ENCODE assay signal across 9 cellular contexts in genomic region chr12:121894633-121895032, GRCh38. TPM values are rescaled to one million over a fixed set of nuclear protein-coding genes. Genes with fewer than 3 reads are reported as not detected.
DNase-seq lines count a peak whose midpoint lies in the region; TF ChIP-seq lines count a peak whose summit lies in the region.
"Had no signal": no experiment of that assay in that cellular context is flagged by ENCODE, and none has a peak within 500 bp of the region (broad histone marks: within the 10 kb centered on the region; RNA-seq: fewer than 3 reads in every experiment).

No MANE protein-coding gene starts in this region.

- H3F3A ChIP-seq in Loucy (ENCODE audit: low read depth) (no peaks in the 10 kb centered on the region), neural cell (ENCODE audit: insufficient read depth, low read length, poor library complexity, severe bottlenecking) (no peaks in the 10 kb centered on the region)

- WGBS in adrenal gland, 4 donors, result 67 to 79% (median 73%) methylated on average over 7 of the region's 7 CpGs

- H4K20me1 ChIP-seq in Loucy (ENCODE audit: insufficient read depth, low read length, poor library complexity, severe bottlenecking), result peaks cover 10% of the 10 kb centered on the region
- H4K20me1 ChIP-seq in neural cell (ENCODE audit: insufficient read depth), result no peaks in the 10 kb centered on the region

- no peak for TF ChIP-seq POLR2A in adrenal gland (IDR thresholded peaks at IDR 0.05)

- no peak for TF ChIP-seq EP300 in neural cell (conservative IDR thresholded peaks at IDR 0.05; ENCODE audit: poor library complexity, severe bottlenecking)

- H3K9ac ChIP-seq in Loucy (ENCODE audit: low read depth, low read length, poor library complexity, severe bottlenecking) (peak overlapping the region; percentile 19), neural cell (ENCODE audit: low read length) (no peak overlapping the region)

- H3K4me1 ChIP-seq in Loucy (ENCODE audit: insufficient read depth, low read length, poor library complexity, severe bottlenecking) (peaks cover 18% of the 10 kb centered on the region), adrenal gland (replicated peaks in 1 of 2) (peaks cover 21 to 36% of the 10 kb centered on the region in 2 donors)

- H3K27ac ChIP-seq in neural cell (ENCODE audit: low read length), result no peak overlapping the region
- H3K27ac ChIP-seq in adrenal gland, result no peak overlapping the region
- H3K27ac ChIP-seq: HL-60 had no signal

- peaks cover 31% of the 10 kb centered on the region; the same call in 1 of the 2 replicates for H3K36me3 ChIP-seq in Loucy (ENCODE audit: insufficient read depth, low read length)
- no peaks in the 10 kb centered on the region for H3K36me3 ChIP-seq in neural cell (ENCODE audit: insufficient read depth, low read length)
- peaks cover 0 to 51% of the 10 kb centered on the region in 2 donors for H3K36me3 ChIP-seq in adrenal gland (replicated peaks in 1 of 2)

- H3K4me3 ChIP-seq in Loucy (ENCODE audit: low read length, poor library complexity, severe bottlenecking) (no peak overlapping the region), cardiac fibroblast (replicated peaks in 1 of 2; ENCODE audit: low read depth in 2 of 2, low read length in 2 of 2) (no peak overlapping the region), neural cell (ENCODE audit: low read length) (no peak overlapping the region), adrenal gland (no peak overlapping the region)

- no peaks in the 10 kb centered on the region for H3K9me3 ChIP-seq in Loucy (ENCODE audit: insufficient read depth, low read depth, low read length)
- no peaks in the 10 kb centered on the region for H3K9me3 ChIP-seq in neural cell (ENCODE audit: low read length)
- H3K9me3 ChIP-seq in adrenal gland (replicated peaks in 1 of 3), result no peaks in the 10 kb centered on the region

- TF ChIP-seq CTCF in Loucy (conservative IDR thresholded peaks at IDR 0.05; ENCODE audit: low read length) (peak; percentile 52; the same call in 1 of the 2 replicates), cardiac fibroblast (IDR thresholded peaks at IDR 0.05; ENCODE audit: low read depth, low read length) (peak; percentile 27), neural cell (IDR thresholded peaks at IDR 0.05; ENCODE audit: poor library complexity, severe bottlenecking) (peak; percentile 46), adrenal gland (IDR thresholded peaks at IDR 0.05) (no peak)

- H3K79me2 ChIP-seq in Loucy (ENCODE audit: insufficient read depth, low read length), result peaks cover 43% of the 10 kb centered on the region
- peaks cover 6% of the 10 kb centered on the region for H3K79me2 ChIP-seq in neural cell (replicated peaks; ENCODE audit: insufficient read depth, low read length)

- DNase-seq in EL (peak; percentile 32), cardiac fibroblast (ENCODE audit: low read depth in 2 of 2) (peak; percentile 45 to 62), KG1 (lab: John Stamatoyannopoulos, UW) (no peak), adrenal gland (no peak)
- no peak for DNase-seq in stimulated activated CD4-positive, alpha-beta T cell treated with anti-CD3 and anti-CD28 coated beads, Interleukin-1b, Interleukin-23, amount 100 ng/mL, for 48 hours
- DNase-seq: natural killer cell had no signal

- peak; percentile 31 for TF ChIP-seq RAD21 in neural cell (conservative IDR thresholded peaks at IDR 0.05)

- intact Hi-C loops in adrenal gland (cut with DNase I), result loop anchor here (5.0 to 10.0 kb wide), 2 partner anchors 100 to 102 kb away; partner anchors contain the start of gene RHOF (in 2 of the 2)

- peak overlapping the region; percentile 45 for H3K4me2 ChIP-seq in Loucy (ENCODE audit: low read depth, low read length, poor library complexity, severe bottlenecking)
- H3K4me2 ChIP-seq in neural cell (ENCODE audit: low read length), result no peak overlapping the region

- H3K9me2 ChIP-seq in Loucy (replicated peaks; ENCODE audit: low read depth, low read length) (no peaks in the 10 kb centered on the region), neural cell (ENCODE audit: insufficient read depth, low read length) (no peaks in the 10 kb centered on the region)

- no peak overlapping the region for H2AFZ ChIP-seq in Loucy (ENCODE audit: low read length)
- no peak overlapping the region for H2AFZ ChIP-seq in neural cell (ENCODE audit: low read depth, low read length)

- H3K27me3 ChIP-seq in Loucy (ENCODE audit: insufficient read depth, low read length, poor library complexity, severe bottlenecking) (no peaks in the 10 kb centered on the region), neural cell (ENCODE audit: insufficient read depth, low read depth, low read length) (no peaks in the 10 kb centered on the region), adrenal gland (no peaks in the 10 kb centered on the region)

TF ChIP-seq in neural cell, 6 proteins besides CTCF, POLR2A, EP300 and RAD21:
- TF ChIP-seq SMC3 (conservative IDR thresholded peaks at IDR 0.05; ENCODE audit: poor library complexity) (peak; percentile 60), EZH2 (IDR thresholded peaks at IDR 0.05; ENCODE audit: borderline replicate concordance, insufficient read depth, low read length, poor library complexity, severe bottlenecking) (no peak), MXI1 (conservative IDR thresholded peaks at IDR 0.05; ENCODE audit: poor library complexity, severe bottlenecking) (no peak)
TF ChIP-seq in neural cell: peak in this region for 1.

RNA-seq across cellular contexts. Expression of gene PSMD9, which starts 6.0 kb away (rescaled TPM):
- polyA plus RNA-seq in neural cell, result 74.9 and 79.3 TPM in 2 replicates
- polyA minus RNA-seq in neural cell, result 20.2 and 31.8 TPM in 2 replicates
- total RNA-seq in adrenal gland, result 100 to 1,000 TPM in 1 of 8 donors, 10 to 100 TPM in 7; 45.3 to 145 (median 57.3) TPM
- 10 to 100 TPM; 31.4 to 32.7 (median 31.5) TPM for polyA plus RNA-seq in adrenal gland

RNA-seq across cellular contexts. Expression of gene CFAP251, which starts 23.8 kb away (rescaled TPM):
- polyA plus RNA-seq in neural cell, result 1.6 and 4.0 TPM in 2 replicates
- 7.3 TPM in 2 replicates for polyA minus RNA-seq in neural cell
- 1 to 10 TPM in 7 of 8 donors, under 1 TPM in 1; 0.30 to 9.0 (median 2.6) TPM for total RNA-seq in adrenal gland
- polyA plus RNA-seq in adrenal gland, result 10 to 100 TPM in 1 of 3 donors, 1 to 10 TPM in 1, under 1 TPM in 1; 0.92 to 11.6 (median 2.7) TPM

RNA-seq across cellular contexts. Expression of gene HPD, which starts 36.0 kb away (rescaled TPM):
- polyA plus RNA-seq in neural cell (not detected in 2 replicates), adrenal gland (1 to 10 TPM; 3.4 to 7.9 (median 4.4) TPM)
- not detected in 2 replicates for polyA minus RNA-seq in neural cell
- total RNA-seq in adrenal gland, result 10 to 100 TPM in 2 of 8 donors, 1 to 10 TPM in 6; 1.6 to 13.0 (median 4.1) TPM
- total RNA-seq: natural killer cell had no signal

Comparison
In these comparisons a context has a peak if more than half of its experiments do, and no peak if none do; other contexts are left out.
1. DNase-seq: peak in EL (single experiment) and cardiac fibroblast (2 of 2); none in KG1 (single experiment), stimulated activated CD4-positive, alpha-beta T cell treated with anti-CD3 and anti-CD28 coated beads, Interleukin-1b, Interleukin-23, amount 100 ng/mL, for 48 hours (single experiment) and adrenal gland (0 of 7).
2. CTCF ChIP-seq: peak in Loucy (single experiment), cardiac fibroblast (single experiment) and neural cell (single experiment); none in adrenal gland (0 of 6).